Comparison of ENCODE assay signal across 9 cellular contexts in the genomic region with DNA sequence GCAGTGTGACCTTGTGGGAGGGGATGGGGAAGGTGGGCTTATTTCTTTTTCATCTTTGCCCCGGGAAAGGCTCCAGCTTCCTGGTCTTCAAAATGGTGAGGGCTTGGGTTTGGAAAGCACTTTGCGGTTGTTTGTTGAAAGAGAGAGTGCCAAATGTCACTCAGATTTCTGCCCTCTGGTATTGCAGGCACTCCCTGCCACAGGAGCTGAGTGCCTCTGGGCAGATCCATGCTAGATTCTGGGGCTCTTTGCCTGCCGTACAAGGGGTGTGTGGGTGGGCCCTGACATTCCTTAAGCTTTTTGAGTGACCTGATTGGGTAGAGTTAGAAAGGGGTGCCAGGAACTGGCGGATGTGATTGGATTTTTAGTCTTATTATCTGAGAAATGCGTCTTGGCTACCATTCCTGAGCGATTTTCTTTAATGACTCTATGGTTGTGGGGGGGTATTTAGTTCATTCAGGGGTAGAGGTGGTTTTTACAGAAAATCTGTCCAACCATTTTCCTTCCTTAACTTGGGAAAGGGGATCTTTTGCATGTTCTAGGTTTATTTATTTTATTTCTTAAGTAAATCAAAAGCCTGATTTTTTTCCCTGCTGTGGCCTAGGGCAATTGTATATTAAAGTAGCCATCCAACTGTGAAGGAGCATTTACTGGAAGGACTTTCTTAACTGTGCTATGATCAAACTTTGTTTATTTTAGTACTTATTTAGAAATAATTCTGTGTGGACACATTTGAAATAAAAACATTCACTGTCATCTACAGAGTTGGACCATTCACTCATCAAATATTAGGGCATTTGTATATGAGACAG. TPM values are rescaled to one million over a fixed set of nuclear protein-coding genes. Genes with fewer than 3 reads are reported as not detected.
DNase-seq lines count a peak whose midpoint lies in the region; ATAC-seq and TF ChIP-seq lines count a peak whose summit lies in the region.
"Had no signal": no experiment of that assay in that cellular context is flagged by ENCODE, and none has a peak within 500 bp of the region (broad histone marks: within the 10 kb centered on the region; RNA-seq: fewer than 3 reads in every experiment).

No MANE protein-coding gene starts in this region.

- H3K4me1 Mint-ChIP-seq in mesothelial cell of epicardium, result peaks cover 28% of the 10 kb centered on the region
- H3K4me1 Mint-ChIP-seq in chondrocyte (ENCODE audit: low read depth), result peaks cover 30% of the 10 kb centered on the region

- TF ChIP-seq CTCF in mesothelial cell of epicardium (IDR thresholded peaks at IDR 0.05; ENCODE audit: unreplicated experiment) (no peak), chondrocyte (IDR thresholded peaks at IDR 0.05) (no peak)

- no peak overlapping the region for H3K4me3 Mint-ChIP-seq in mesothelial cell of epicardium
- H3K4me3 Mint-ChIP-seq in chondrocyte (ENCODE audit: unreplicated experiment), result no peak overlapping the region
- H3K4me3 Mint-ChIP-seq: CD4-positive, alpha-beta T cell had no signal

- peak overlapping the region; percentile 27 for H3K4me3 ChIP-seq in iPS-11a (ENCODE audit: low read depth, low read length)

- H3K27ac Mint-ChIP-seq in mesothelial cell of epicardium (no peak overlapping the region), chondrocyte (ENCODE audit: unreplicated experiment) (no peak overlapping the region)
- H3K27ac Mint-ChIP-seq: CD4-positive, alpha-beta T cell had no signal

- H3K27ac ChIP-seq in temporal lobe (ENCODE audit: low read depth, low read length), result peak overlapping the region; percentile 61

- H3K27me3 Mint-ChIP-seq in mesothelial cell of epicardium (ENCODE audit: low read depth), result no peaks in the 10 kb centered on the region
- H3K27me3 Mint-ChIP-seq in chondrocyte (ENCODE audit: low read depth), result no peaks in the 10 kb centered on the region
- H3K27me3 Mint-ChIP-seq: CD4-positive, alpha-beta T cell had no signal

- H3K36me3 Mint-ChIP-seq in mesothelial cell of epicardium, result no peaks in the 10 kb centered on the region
- H3K36me3 Mint-ChIP-seq in chondrocyte (ENCODE audit: low read depth), result no peaks in the 10 kb centered on the region

- peak; percentile 8; the same call in 2 of the 3 replicates for ATAC-seq in SK-N-SH treated with all-trans-retinoic acid at 6 μM for 48 hours

- peak; percentile 4 for DNase-seq in NCI-H1694 treated with DMSO at 0.1 percent for 48 hours (lab: John Stamatoyannopoulos, UW)
- DNase-seq in NCI-H1694 (lab: John Stamatoyannopoulos, UW), result no peak
- no peak for DNase-seq in mesothelial cell of epicardium (ENCODE audit: low spot score in 2 of 2, unreplicated experiment in 2 of 2)
- DNase-seq in chondrocyte (ENCODE audit: low spot score), result no peak
- DNase-seq in T-helper 1 cell, result no peak

- H3K9me3 Mint-ChIP-seq in mesothelial cell of epicardium, result no peaks in the 10 kb centered on the region
- no peaks in the 10 kb centered on the region for H3K9me3 Mint-ChIP-seq in chondrocyte (ENCODE audit: low read depth)
- H3K9me3 Mint-ChIP-seq: CD4-positive, alpha-beta T cell had no signal

TF ChIP-seq in SK-N-SH treated with all-trans-retinoic acid at 6 μM for 48 hours, 23 proteins besides CTCF, POLR2A, EP300 and RAD21:
- TF ChIP-seq ZNF70 (CRISPR knock-in tag; IDR thresholded peaks at IDR 0.05) (no peak), CSDC2 (CRISPR knock-in tag; IDR thresholded peaks at IDR 0.05) (no peak), ZFP30 (CRISPR knock-in tag; IDR thresholded peaks at IDR 0.05) (no peak), ESRRG (CRISPR knock-in tag; IDR thresholded peaks at IDR 0.05) (no peak), RARB (CRISPR knock-in tag; IDR thresholded peaks at IDR 0.05) (no peak), ZC3H10 (CRISPR knock-in tag; IDR thresholded peaks at IDR 0.05) (no peak), ISL1 (CRISPR knock-in tag; IDR thresholded peaks at IDR 0.05) (no peak), ZFP3 (CRISPR knock-in tag; IDR thresholded peaks at IDR 0.05) (no peak), OSR1 (CRISPR knock-in tag; IDR thresholded peaks at IDR 0.05) (no peak), ZNF8 (CRISPR knock-in tag; IDR thresholded peaks at IDR 0.05) (no peak), SNAI2 (CRISPR knock-in tag; IDR thresholded peaks at IDR 0.05) (no peak)
- TF ChIP-seq, protein P1, sequence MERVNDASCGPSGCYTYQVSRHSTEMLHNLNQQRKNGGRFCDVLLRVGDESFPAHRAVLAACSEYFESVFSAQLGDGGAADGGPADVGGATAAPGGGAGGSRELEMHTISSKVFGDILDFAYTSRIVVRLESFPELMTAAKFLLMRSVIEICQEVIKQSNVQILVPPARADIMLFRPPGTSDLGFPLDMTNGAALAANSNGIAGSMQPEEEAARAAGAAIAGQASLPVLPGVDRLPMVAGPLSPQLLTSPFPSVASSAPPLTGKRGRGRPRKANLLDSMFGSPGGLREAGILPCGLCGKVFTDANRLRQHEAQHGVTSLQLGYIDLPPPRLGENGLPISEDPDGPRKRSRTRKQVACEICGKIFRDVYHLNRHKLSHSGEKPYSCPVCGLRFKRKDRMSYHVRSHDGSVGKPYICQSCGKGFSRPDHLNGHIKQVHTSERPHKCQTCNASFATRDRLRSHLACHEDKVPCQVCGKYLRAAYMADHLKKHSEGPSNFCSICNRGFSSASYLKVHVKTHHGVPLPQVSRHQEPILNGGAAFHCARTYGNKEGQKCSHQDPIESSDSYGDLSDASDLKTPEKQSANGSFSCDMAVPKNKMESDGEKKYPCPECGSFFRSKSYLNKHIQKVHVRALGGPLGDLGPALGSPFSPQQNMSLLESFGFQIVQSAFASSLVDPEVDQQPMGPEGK (CRISPR knock-in tag; IDR thresholded peaks at IDR 0.05; ENCODE audit: borderline replicate concordance), result no peak
- TF ChIP-seq, protein P2, sequence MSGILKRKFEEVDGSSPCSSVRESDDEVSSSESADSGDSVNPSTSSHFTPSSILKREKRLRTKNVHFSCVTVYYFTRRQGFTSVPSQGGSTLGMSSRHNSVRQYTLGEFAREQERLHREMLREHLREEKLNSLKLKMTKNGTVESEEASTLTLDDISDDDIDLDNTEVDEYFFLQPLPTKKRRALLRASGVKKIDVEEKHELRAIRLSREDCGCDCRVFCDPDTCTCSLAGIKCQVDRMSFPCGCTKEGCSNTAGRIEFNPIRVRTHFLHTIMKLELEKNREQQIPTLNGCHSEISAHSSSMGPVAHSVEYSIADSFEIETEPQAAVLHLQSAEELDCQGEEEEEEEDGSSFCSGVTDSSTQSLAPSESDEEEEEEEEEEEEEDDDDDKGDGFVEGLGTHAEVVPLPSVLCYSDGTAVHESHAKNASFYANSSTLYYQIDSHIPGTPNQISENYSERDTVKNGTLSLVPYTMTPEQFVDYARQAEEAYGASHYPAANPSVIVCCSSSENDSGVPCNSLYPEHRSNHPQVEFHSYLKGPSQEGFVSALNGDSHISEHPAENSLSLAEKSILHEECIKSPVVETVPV (CRISPR knock-in tag; IDR thresholded peaks at IDR 0.05), result no peak
- TF ChIP-seq, protein P3, sequence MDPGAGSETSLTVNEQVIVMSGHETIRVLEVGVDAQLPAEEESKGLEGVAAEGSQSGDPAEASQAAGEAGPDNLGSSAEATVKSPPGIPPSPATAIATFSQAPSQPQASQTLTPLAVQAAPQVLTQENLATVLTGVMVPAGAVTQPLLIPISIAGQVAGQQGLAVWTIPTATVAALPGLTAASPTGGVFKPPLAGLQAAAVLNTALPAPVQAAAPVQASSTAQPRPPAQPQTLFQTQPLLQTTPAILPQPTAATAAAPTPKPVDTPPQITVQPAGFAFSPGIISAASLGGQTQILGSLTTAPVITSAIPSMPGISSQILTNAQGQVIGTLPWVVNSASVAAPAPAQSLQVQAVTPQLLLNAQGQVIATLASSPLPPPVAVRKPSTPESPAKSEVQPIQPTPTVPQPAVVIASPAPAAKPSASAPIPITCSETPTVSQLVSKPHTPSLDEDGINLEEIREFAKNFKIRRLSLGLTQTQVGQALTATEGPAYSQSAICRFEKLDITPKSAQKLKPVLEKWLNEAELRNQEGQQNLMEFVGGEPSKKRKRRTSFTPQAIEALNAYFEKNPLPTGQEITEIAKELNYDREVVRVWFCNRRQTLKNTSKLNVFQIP (CRISPR knock-in tag; IDR thresholded peaks at IDR 0.05; ENCODE audit: borderline replicate concordance, low read depth), result no peak

RNA-seq across cellular contexts. Expression of gene ARHGAP35, which starts 3.2 kb away (rescaled TPM):
- total RNA-seq in temporal lobe, result 89.5 TPM
- total RNA-seq in mesothelial cell of epicardium, result 74.9 to 77.9 TPM (median 77.4 TPM) in 3 replicates
- total RNA-seq in chondrocyte, result 60.1 to 70.9 TPM (median 70.2 TPM) in 3 replicates

RNA-seq across cellular contexts. Expression of gene AP2S1, which starts 13.4 kb away (rescaled TPM):
- 43.0 TPM for total RNA-seq in temporal lobe
- total RNA-seq in mesothelial cell of epicardium, result 97.5 to 109 TPM (median 107 TPM) in 3 replicates
- 168 to 189 TPM (median 173 TPM) in 3 replicates for total RNA-seq in chondrocyte
